ENCODE assay signal across 8 cellular contexts in genomic region chrX:129115104-129115503, GRCh38.
DNase-seq lines count a peak whose midpoint lies in the region; ATAC-seq and TF ChIP-seq lines count a peak whose summit lies in the region.

No MANE protein-coding gene starts in this region.

- intact Hi-C loops in left cardiac atrium (cut with DNase I), result no loop called here

- H3K27ac ChIP-seq in foreskin keratinocyte, result no peak overlapping the region

- no peak for TF ChIP-seq CTCF in foreskin keratinocyte (conservative IDR thresholded peaks at IDR 0.05)

- peak; percentile 42 for DNase-seq in DMS53 treated with DMSO at 0.1 percent for 48 hours (lab: John Stamatoyannopoulos, UW; ENCODE audit: unreplicated experiment)
- peak; percentile 6 to 29 for DNase-seq in SHP77 (lab: John Stamatoyannopoulos, UW)
- peak; percentile 30 for DNase-seq in iPS DF 4.7 (ENCODE audit: extremely low read depth, low spot score)
- no peak for DNase-seq in left cardiac atrium
- DNase-seq in foreskin keratinocyte, result no peak
- DNase-seq in amniotic stem cell (lab: John Stamatoyannopoulos, UW), result no peak

- peak; percentile 88 for ATAC-seq in GM18907 (IDR thresholded peaks at IDR 0.05; ENCODE audit: unreplicated experiment)
- peak; percentile 69 for ATAC-seq in HG03439 (IDR thresholded peaks at IDR 0.05; ENCODE audit: unreplicated experiment)
- ATAC-seq in left cardiac atrium, result no peak
- ATAC-seq in foreskin keratinocyte, result no peak

- no peaks in the 10 kb centered on the region for H3K27me3 ChIP-seq in foreskin keratinocyte

- H3K4me1 ChIP-seq in foreskin keratinocyte, result no peaks in the 10 kb centered on the region

Comparison
In these comparisons a context has a peak if more than half of its experiments do, and no peak if none do; other contexts are left out.
1. DNase-seq: peak in DMS53 treated with DMSO at 0.1 percent for 48 hours (single experiment), SHP77 (2 of 2) and iPS DF 4.7 (single experiment); none in left cardiac atrium (single experiment), foreskin keratinocyte (0 of 2) and amniotic stem cell (single experiment).
2. ATAC-seq: peak in GM18907 (single experiment) and HG03439 (single experiment); none in left cardiac atrium (0 of 2) and foreskin keratinocyte (single experiment).